ENCODE assay signal across 14 cellular contexts in the genomic region with DNA sequence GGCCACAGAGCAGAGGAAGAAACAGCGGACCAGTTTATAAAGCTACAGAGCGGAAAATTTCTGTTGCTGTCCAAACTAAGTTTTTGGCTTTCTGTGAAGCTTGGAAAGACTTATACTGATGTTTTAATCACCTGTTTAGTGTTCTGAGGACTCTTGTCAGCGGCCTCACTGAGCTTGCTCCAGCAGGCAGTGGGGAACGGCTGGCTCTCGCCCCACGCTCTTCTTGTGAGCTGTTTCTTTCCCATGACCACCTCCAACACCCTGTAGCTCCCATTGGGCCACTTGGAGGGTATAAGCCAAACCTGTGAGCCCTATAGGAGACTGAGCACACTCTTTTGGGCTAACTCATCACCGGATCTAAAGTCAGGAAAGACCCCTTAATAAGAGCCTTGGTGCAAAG.
"Had no signal": no experiment of that assay in that cellular context is flagged by ENCODE, and none has a peak within 500 bp of the region (broad histone marks: within the 10 kb centered on the region; RNA-seq: fewer than 3 reads in every experiment).

No MANE protein-coding gene starts in this region.

- H3K36me3 ChIP-seq: neural progenitor cell, upper lobe of right lung had no signal

- H3K27ac ChIP-seq: neural progenitor cell, parathyroid adenoma, upper lobe of right lung had no signal

- H3K4me3 ChIP-seq: neural progenitor cell, upper lobe of right lung had no signal

- H3K4me1 ChIP-seq: neural progenitor cell, parathyroid adenoma had no signal

- H3K27me3 ChIP-seq: neural progenitor cell, upper lobe of right lung had no signal

- H3K9me3 ChIP-seq: upper lobe of right lung had no signal

- DNase-seq: activated CD4-positive, alpha-beta memory T cell treated with anti-CD3 and anti-CD28 coated beads, Interleukin-2, amount 10 ng/mL, durations not matched to agents 7 days and 5 days; activated CD4-positive, alpha-beta T cell treated with anti-CD3 and anti-CD28 coated beads for 36 hours; activated naive CD4-positive, alpha-beta T cell treated with anti-CD3 and anti-CD28 coated beads for 36 hours; central memory CD4-positive, alpha-beta T cell; effector memory CD4-positive, alpha-beta T cell; erythroblast; hippocampal formation; mesendoderm; right cardiac atrium; T1000; upper lobe of right lung had no signal

- ATAC-seq: activated CD4-positive, alpha-beta T cell treated with anti-CD3 and anti-CD28 coated beads for 36 hours; stimulated activated effector memory CD8-positive, alpha-beta T cell treated with anti-CD3 and anti-CD28 coated beads, Interleukin-12 subunit alpha, Interleukin-12 subunit beta, amount 100 ng/mL, for 72 hours; upper lobe of right lung had no signal
